In genomic region chr2:207784898-207785297, GRCh38 we compare ENCODE assay signal across 14 cellular contexts.
"Had no signal": no experiment of that assay in that cellular context is flagged by ENCODE, and none has a peak within 500 bp of the region (broad histone marks: within the 10 kb centered on the region; RNA-seq: fewer than 3 reads in every experiment).

No MANE protein-coding gene starts in this region.

- H3K4me1 ChIP-seq: gastrocnemius medialis, lower lobe of right lung, tibial artery, uterus had no signal

- H3K27ac ChIP-seq: gastrocnemius medialis, lower lobe of right lung, tibial artery, uterus had no signal

- DNase-seq: activated CD4-positive, alpha-beta memory T cell treated with anti-CD3 and anti-CD28 coated beads for 36 hours; activated CD4-positive, alpha-beta T cell treated with anti-CD3 and anti-CD28 coated beads for 36 hours; activated T-cell treated with anti-CD3 and anti-CD28 coated beads for 4 hours; caudate nucleus; gastrocnemius medialis; head of caudate nucleus; lower lobe of right lung; nephron progenitor cell; occipital lobe; posterior cingulate gyrus; stimulated activated naive B cell treated with anti-CD40 and anti-IgM and Interleukin-4, amounts not matched to agents 10 μg/mL and 1 μg/mL and 100 μg/mL, for 72 hours; tibial artery; uterus had no signal

- H3K4me3 ChIP-seq: gastrocnemius medialis, lower lobe of right lung, tibial artery, uterus had no signal

- ATAC-seq: activated CD4-positive, alpha-beta T cell treated with anti-CD3 and anti-CD28 coated beads for 36 hours; gastrocnemius medialis; lower lobe of right lung; stimulated activated naive B cell treated with anti-CD40 and anti-IgM and Interleukin-4, amounts not matched to agents 10 μg/mL and 1 μg/mL and 100 μg/mL, for 72 hours; WTC11 had no signal

- H3K36me3 ChIP-seq: gastrocnemius medialis, lower lobe of right lung, tibial artery, uterus had no signal

- H3K9me3 ChIP-seq: gastrocnemius medialis, lower lobe of right lung, tibial artery, uterus had no signal

- H3K27me3 ChIP-seq: gastrocnemius medialis, tibial artery, uterus had no signal
